22 cellular contexts compared by ENCODE assay signal in the genomic region with DNA sequence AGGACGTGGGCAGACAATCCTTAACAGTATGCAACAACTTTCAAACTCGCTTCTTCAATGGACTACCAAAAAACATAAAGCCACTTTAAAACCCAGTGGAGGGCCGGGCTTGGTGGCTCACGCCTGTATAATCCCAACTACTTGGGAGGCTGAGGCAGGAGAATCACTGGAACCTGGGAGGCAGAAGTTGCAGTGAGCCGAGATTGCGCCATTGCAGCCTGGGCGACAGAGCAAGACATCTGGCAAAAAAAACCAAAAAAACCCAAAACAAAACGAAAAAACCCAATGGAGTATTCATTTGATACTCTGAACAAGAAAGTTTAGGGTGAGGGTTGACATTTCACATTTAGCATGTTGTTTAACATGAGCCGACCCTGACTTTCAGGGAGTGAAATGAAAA. TPM values are rescaled to one million over a fixed set of nuclear protein-coding genes. Genes with fewer than 3 reads are reported as not detected.
DNase-seq lines count a peak whose midpoint lies in the region; ATAC-seq lines count a peak whose summit lies in the region.
"Had no signal": no experiment of that assay in that cellular context is flagged by ENCODE, and none has a peak within 500 bp of the region (broad histone marks: within the 10 kb centered on the region; RNA-seq: fewer than 3 reads in every experiment).

No MANE protein-coding gene starts in this region.

- CTCF ChIA-PET in activated CD4-positive, alpha-beta T cell treated with anti-CD3 and anti-CD28 coated beads for 36 hours (lab: Charles Lee), result interaction anchor here (1.0 to 1.1 kb wide), 2 partner anchors 11 to 12 kb away, joined by 3 read pairs; no protein-coding TSS in a partner anchor

- no peaks in the 10 kb centered on the region for H3K27me3 Mint-ChIP-seq in activated CD4-positive, alpha-beta T cell treated with anti-CD3 and anti-CD28 coated beads for 36 hours
- H3K27me3 Mint-ChIP-seq in stimulated activated naive CD8-positive, alpha-beta T cell treated with anti-CD3 and anti-CD28 coated beads, Interleukin-15, Interleukin-2, amounts not matched to agents 100 ng/mL and 50 ng/mL, for 24 hours, result no peaks in the 10 kb centered on the region
- no peaks in the 10 kb centered on the region for H3K27me3 Mint-ChIP-seq in central memory CD8-positive, alpha-beta T cell
- H3K27me3 Mint-ChIP-seq in stimulated activated naive B cell treated with anti-CD40 and anti-IgM and Interleukin-4, amounts not matched to agents 10 μg/mL and 1 μg/mL and 100 μg/mL, for 72 hours, result no peaks in the 10 kb centered on the region

- DNase-seq in activated CD4-positive, alpha-beta T cell treated with anti-CD3 and anti-CD28 coated beads for 36 hours, result no peak
- DNase-seq in activated CD4-positive, alpha-beta T cell treated with anti-CD3 and anti-CD28 coated beads for 1 hour, result no peak
- no peak for DNase-seq in stimulated activated naive CD8-positive, alpha-beta T cell treated with anti-CD3 and anti-CD28 coated beads, Interleukin-15, Interleukin-2, amounts not matched to agents 100 U/mL and 50 U/mL, for 24 hours
- DNase-seq in central memory CD8-positive, alpha-beta T cell (ENCODE audit: low spot score in 2 of 2), result no peak
- DNase-seq in stimulated activated naive B cell treated with anti-CD40 and anti-IgM and Interleukin-4, amounts not matched to agents 10 μg/mL and 1 μg/mL and 100 μg/mL, for 72 hours, result no peak
- no peak for DNase-seq in cerebellar nuclear complex (lab: John Stamatoyannopoulos, UW)
- DNase-seq in AG08395 (ENCODE audit: low spot score), result no peak
- DNase-seq: Caco-2, DND-41, H7, Karpas-422, MV-4-11, NCI-H1105 treated with DMSO at 0.1 percent for 48 hours, NCI-H2081, NCI-H2171, NCI-H345, NCI-H524, NCI-H82 had no signal

- peaks cover 45% of the 10 kb centered on the region for H3K36me3 Mint-ChIP-seq in activated CD4-positive, alpha-beta T cell treated with anti-CD3 and anti-CD28 coated beads for 36 hours (ENCODE audit: low read depth)
- peaks cover 31% of the 10 kb centered on the region for H3K36me3 Mint-ChIP-seq in stimulated activated naive CD8-positive, alpha-beta T cell treated with anti-CD3 and anti-CD28 coated beads, Interleukin-15, Interleukin-2, amounts not matched to agents 100 ng/mL and 50 ng/mL, for 24 hours (ENCODE audit: low read depth)
- peaks cover 64% of the 10 kb centered on the region for H3K36me3 Mint-ChIP-seq in central memory CD8-positive, alpha-beta T cell (ENCODE audit: insufficient read depth)
- H3K36me3 Mint-ChIP-seq in stimulated activated naive B cell treated with anti-CD40 and anti-IgM and Interleukin-4, amounts not matched to agents 10 μg/mL and 1 μg/mL and 100 μg/mL, for 72 hours, result peaks cover 27 to 40% of the 10 kb centered on the region in 2 donors

- intact Hi-C loops in activated CD4-positive, alpha-beta T cell treated with anti-CD3 and anti-CD28 coated beads for 36 hours (cut with DNase I, micrococcal nuclease), result no loop called here

- POLR2A ChIA-PET in activated CD4-positive, alpha-beta T cell treated with anti-CD3 and anti-CD28 coated beads for 36 hours (lab: Charles Lee), result no interaction called here

- H3K9me3 Mint-ChIP-seq in activated CD4-positive, alpha-beta T cell treated with anti-CD3 and anti-CD28 coated beads for 36 hours (ENCODE audit: low read depth), result peaks cover 1% of the 10 kb centered on the region
- no peaks in the 10 kb centered on the region for H3K9me3 Mint-ChIP-seq in stimulated activated naive CD8-positive, alpha-beta T cell treated with anti-CD3 and anti-CD28 coated beads, Interleukin-15, Interleukin-2, amounts not matched to agents 100 ng/mL and 50 ng/mL, for 24 hours
- H3K9me3 Mint-ChIP-seq in central memory CD8-positive, alpha-beta T cell, result no peaks in the 10 kb centered on the region
- H3K9me3 Mint-ChIP-seq in stimulated activated naive B cell treated with anti-CD40 and anti-IgM and Interleukin-4, amounts not matched to agents 10 μg/mL and 1 μg/mL and 100 μg/mL, for 72 hours, result no peaks in the 10 kb centered on the region

- H3K4me3 Mint-ChIP-seq in activated CD4-positive, alpha-beta T cell treated with anti-CD3 and anti-CD28 coated beads for 36 hours, result no peak overlapping the region
- H3K4me3 Mint-ChIP-seq in stimulated activated naive CD8-positive, alpha-beta T cell treated with anti-CD3 and anti-CD28 coated beads, Interleukin-15, Interleukin-2, amounts not matched to agents 100 ng/mL and 50 ng/mL, for 24 hours, result no peak overlapping the region
- peak overlapping the region; percentile 16 for H3K4me3 Mint-ChIP-seq in central memory CD8-positive, alpha-beta T cell
- peak overlapping the region in 1 of 2 donors; percentile 11 for H3K4me3 Mint-ChIP-seq in stimulated activated naive B cell treated with anti-CD40 and anti-IgM and Interleukin-4, amounts not matched to agents 10 μg/mL and 1 μg/mL and 100 μg/mL, for 72 hours
- H3K4me3 Mint-ChIP-seq: CD14-positive monocyte had no signal

- no peak for ATAC-seq in activated CD4-positive, alpha-beta T cell treated with anti-CD3 and anti-CD28 coated beads for 36 hours
- ATAC-seq in stimulated activated naive CD8-positive, alpha-beta T cell treated with anti-CD3 and anti-CD28 coated beads, Interleukin-15, Interleukin-2, amounts not matched to agents 100 U/mL and 50 U/mL, for 24 hours, result no peak
- no peak for ATAC-seq in central memory CD8-positive, alpha-beta T cell (replicated peaks; ENCODE audit: extremely low read depth, poor library complexity, severe bottlenecking)
- ATAC-seq in stimulated activated naive B cell treated with anti-CD40 and anti-IgM and Interleukin-4, amounts not matched to agents 10 μg/mL and 1 μg/mL and 100 μg/mL, for 72 hours (replicated peaks), result no peak
- ATAC-seq: GM12878, Right ventricle myocardium inferior had no signal

- peaks cover 85% of the 10 kb centered on the region for H3K4me1 Mint-ChIP-seq in activated CD4-positive, alpha-beta T cell treated with anti-CD3 and anti-CD28 coated beads for 36 hours
- peaks cover 77% of the 10 kb centered on the region for H3K4me1 Mint-ChIP-seq in stimulated activated naive CD8-positive, alpha-beta T cell treated with anti-CD3 and anti-CD28 coated beads, Interleukin-15, Interleukin-2, amounts not matched to agents 100 ng/mL and 50 ng/mL, for 24 hours (ENCODE audit: low read depth)
- H3K4me1 Mint-ChIP-seq in central memory CD8-positive, alpha-beta T cell, result peaks cover 73% of the 10 kb centered on the region
- H3K4me1 Mint-ChIP-seq in stimulated activated naive B cell treated with anti-CD40 and anti-IgM and Interleukin-4, amounts not matched to agents 10 μg/mL and 1 μg/mL and 100 μg/mL, for 72 hours, result peaks cover 25 to 72% of the 10 kb centered on the region in 2 donors

- peak overlapping the region; percentile 15 for H3K27ac Mint-ChIP-seq in activated CD4-positive, alpha-beta T cell treated with anti-CD3 and anti-CD28 coated beads for 36 hours
- peak overlapping the region; percentile 56 for H3K27ac Mint-ChIP-seq in stimulated activated naive CD8-positive, alpha-beta T cell treated with anti-CD3 and anti-CD28 coated beads, Interleukin-15, Interleukin-2, amounts not matched to agents 100 ng/mL and 50 ng/mL, for 24 hours
- peak overlapping the region; percentile 32 for H3K27ac Mint-ChIP-seq in central memory CD8-positive, alpha-beta T cell (ENCODE audit: low read depth)
- peak overlapping the region; percentile 31 for H3K27ac Mint-ChIP-seq in stimulated activated naive B cell treated with anti-CD40 and anti-IgM and Interleukin-4, amounts not matched to agents 10 μg/mL and 1 μg/mL and 100 μg/mL, for 72 hours

RNA-seq across cellular contexts. Expression of a gene that starts 14.0 kb away (rescaled TPM):
- total RNA-seq in activated CD4-positive, alpha-beta T cell treated with anti-CD3 and anti-CD28 coated beads for 36 hours, result 10 to 100 TPM; 21.6 to 22.2 TPM

RNA-seq across cellular contexts. Expression of a gene that starts 59.1 kb away (rescaled TPM):
- total RNA-seq in activated CD4-positive, alpha-beta T cell treated with anti-CD3 and anti-CD28 coated beads for 36 hours, result 10 to 100 TPM; 84.4 to 85.1 TPM
